1 cellular context compared by ENCODE assay signal in the genomic region with DNA sequence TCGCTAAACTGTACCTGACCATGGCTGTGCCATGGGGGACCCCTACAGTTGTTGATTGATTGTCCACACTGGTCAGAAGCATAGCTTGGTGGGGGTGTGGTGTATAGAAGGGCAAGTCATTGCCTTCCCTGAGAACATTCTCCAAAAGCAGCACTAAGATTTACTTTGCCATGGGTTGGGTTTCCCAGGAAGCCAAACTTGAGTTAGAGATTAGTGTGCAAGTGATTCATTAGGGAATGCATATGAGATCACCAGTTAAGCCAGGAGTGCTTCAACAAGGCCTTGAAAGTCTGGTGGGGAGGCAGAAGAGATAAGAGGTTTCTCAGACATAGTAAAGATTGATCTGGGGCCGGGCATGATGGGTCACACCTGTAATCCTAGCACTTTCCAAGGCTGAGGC.
TF ChIP-seq lines count a peak whose summit lies in the region.

No MANE protein-coding gene starts in this region.

TF ChIP-seq in SK-N-SH, 30 proteins besides CTCF, POLR2A, EP300 and RAD21 (continued from another document):
- TF ChIP-seq, protein P1, sequence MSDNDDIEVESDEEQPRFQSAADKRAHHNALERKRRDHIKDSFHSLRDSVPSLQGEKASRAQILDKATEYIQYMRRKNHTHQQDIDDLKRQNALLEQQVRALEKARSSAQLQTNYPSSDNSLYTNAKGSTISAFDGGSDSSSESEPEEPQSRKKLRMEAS (IDR thresholded peaks at IDR 0.05; ENCODE audit: low read depth) = 0 out of 2 replicates have a peak, but pooled peaks have one; percentile 45
- TF ChIP-seq FOSL2 (IDR thresholded peaks at IDR 0.05; ENCODE audit: borderline replicate concordance, low read depth) (peak; percentile 68; the same call in 1 of the 2 replicates), POLR2AphosphoS5 (IDR thresholded peaks at IDR 0.05; ENCODE audit: low read depth, low read length) (no peak), TAF1 (IDR thresholded peaks at IDR 0.05; ENCODE audit: borderline replicate concordance, low read depth, low read length) (no peak), REST (IDR thresholded peaks at IDR 0.05; ENCODE audit: low read depth, low read length) (no peak)
TF ChIP-seq in SK-N-SH: peak in this region for 2.
